9 cellular contexts compared by ENCODE assay signal in the genomic region with DNA sequence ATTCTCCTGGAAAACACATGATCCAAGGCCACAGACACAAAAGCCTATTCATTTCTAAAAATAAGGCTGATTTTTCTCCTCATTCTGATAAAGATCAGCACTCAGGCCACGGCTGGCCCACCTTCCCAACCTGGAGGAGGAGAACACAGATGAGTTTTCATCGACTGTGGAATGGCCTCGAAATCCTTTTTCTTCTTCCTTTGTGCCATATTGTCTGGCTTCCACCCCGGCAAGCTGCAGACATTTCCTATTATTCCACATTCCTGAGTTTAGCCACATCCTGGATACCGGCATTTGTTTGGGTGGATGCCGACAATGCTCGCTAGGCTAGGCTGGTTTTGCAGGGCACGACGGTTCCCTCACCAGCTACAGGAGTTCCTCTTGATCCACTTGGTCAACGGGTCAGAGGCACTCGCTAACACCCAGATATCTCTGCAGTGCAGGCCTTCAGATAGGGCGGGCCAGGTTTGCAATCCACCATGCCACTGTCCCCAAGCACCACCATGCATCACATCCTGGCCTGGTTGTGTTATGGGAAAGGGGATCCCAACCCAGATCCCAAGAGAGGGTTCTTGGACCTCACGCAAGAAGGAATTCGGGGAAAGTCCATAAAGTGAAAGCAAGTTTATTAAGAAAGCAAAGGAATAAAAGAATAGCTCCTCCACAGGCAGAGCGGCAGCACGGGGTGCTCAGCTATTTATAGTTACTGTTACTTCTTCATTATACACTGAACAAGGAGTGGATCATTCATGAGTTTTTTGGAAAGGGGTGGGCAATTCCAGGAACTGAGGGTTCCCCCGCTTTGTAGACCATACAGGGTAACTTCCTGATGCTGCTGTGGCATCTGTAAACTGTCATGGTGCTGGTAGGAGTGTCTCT. TPM values are rescaled to one million over a fixed set of nuclear protein-coding genes. Genes with fewer than 3 reads are reported as not detected.
DNase-seq lines count a peak whose midpoint lies in the region; ATAC-seq and TF ChIP-seq lines count a peak whose summit lies in the region.
"Had no signal": no experiment of that assay in that cellular context is flagged by ENCODE, and none has a peak within 500 bp of the region (broad histone marks: within the 10 kb centered on the region; RNA-seq: fewer than 3 reads in every experiment).

No MANE protein-coding gene starts in this region.

- ATAC-seq in WTC11: no peak
- no peak for ATAC-seq in gastroesophageal sphincter
- ATAC-seq in GM21423 (IDR thresholded peaks at IDR 0.05; ENCODE audit: unreplicated experiment): no peak
- no peak for ATAC-seq in HG02571 (IDR thresholded peaks at IDR 0.05; ENCODE audit: unreplicated experiment)

- intact Hi-C loops in spleen (cut with DNase I; ENCODE audit: low total_unique reads): no loop called here

- CTCF ChIA-PET in WTC11 (lab: Charles Lee): interaction anchor here (1.5 to 1.7 kb wide), 2 partner anchors 197 to 211 kb away, joined by 6 to 7 read pairs; no protein-coding TSS in a partner anchor

- H3K4me3 Mint-ChIP-seq in WTC11: no peak overlapping the region
- no peak overlapping the region for H3K4me3 Mint-ChIP-seq in activated naive CD8-positive, alpha-beta T cell treated with anti-CD3 and anti-CD28 coated beads for 36 hours

- no peak for TF ChIP-seq EP300 in gastroesophageal sphincter (IDR thresholded peaks at IDR 0.05)

- H3K27me3 ChIP-seq in gastroesophageal sphincter (no peaks in the 10 kb centered on the region), spleen (replicated peaks in 1 of 7) (no peaks in the 10 kb centered on the region)
- H3K27me3 ChIP-seq: colonic mucosa had no signal

- H3K4me1 ChIP-seq in gastroesophageal sphincter (peaks cover 0 to 13% (median 6%) of the 10 kb centered on the region in 3 donors), spleen (peaks cover 4 to 84% (median 42%) of the 10 kb centered on the region in 6 donors)

- no peak overlapping the region for H3K27ac Mint-ChIP-seq in WTC11
- H3K27ac Mint-ChIP-seq in activated naive CD8-positive, alpha-beta T cell treated with anti-CD3 and anti-CD28 coated beads for 36 hours: no peak overlapping the region

- no peaks in the 10 kb centered on the region for H3K9me3 Mint-ChIP-seq in WTC11
- no peaks in the 10 kb centered on the region for H3K9me3 Mint-ChIP-seq in activated naive CD8-positive, alpha-beta T cell treated with anti-CD3 and anti-CD28 coated beads for 36 hours

- H3K4me1 Mint-ChIP-seq in WTC11: peaks cover 15% of the 10 kb centered on the region
- peaks cover 19% of the 10 kb centered on the region for H3K4me1 Mint-ChIP-seq in activated naive CD8-positive, alpha-beta T cell treated with anti-CD3 and anti-CD28 coated beads for 36 hours

- H3K27me3 Mint-ChIP-seq in WTC11 (ENCODE audit: low read depth): peaks cover 29% of the 10 kb centered on the region
- no peaks in the 10 kb centered on the region for H3K27me3 Mint-ChIP-seq in activated naive CD8-positive, alpha-beta T cell treated with anti-CD3 and anti-CD28 coated beads for 36 hours

- H3K36me3 ChIP-seq in gastroesophageal sphincter (no peaks in the 10 kb centered on the region), spleen (no peaks in the 10 kb centered on the region)
- H3K36me3 ChIP-seq: colonic mucosa had no signal

- POLR2A ChIA-PET in WTC11 (lab: Charles Lee): no interaction called here

- no peaks in the 10 kb centered on the region for H3K36me3 Mint-ChIP-seq in WTC11
- H3K36me3 Mint-ChIP-seq in activated naive CD8-positive, alpha-beta T cell treated with anti-CD3 and anti-CD28 coated beads for 36 hours: no peaks in the 10 kb centered on the region

- H3K4me3 ChIP-seq in gastroesophageal sphincter: no peak overlapping the region
- H3K4me3 ChIP-seq in spleen: no peak overlapping the region
- H3K4me3 ChIP-seq: colonic mucosa had no signal

- WGBS in gastroesophageal sphincter (ENCODE audit: low coverage in 1 of 2), 2 donors: 64 to 65% methylated on average over 6 to 10 of the region's 17 CpGs
- 51 to 65% (median 60%) methylated on average over 17 of the region's 17 CpGs for WGBS in spleen, 5 donors

- H3K9me3 ChIP-seq in gastroesophageal sphincter: no peaks in the 10 kb centered on the region
- H3K9me3 ChIP-seq in spleen: no peaks in the 10 kb centered on the region
- H3K9me3 ChIP-seq: colonic mucosa had no signal

- TF ChIP-seq CTCF in WTC11 (IDR thresholded peaks at IDR 0.05) (no peak), gastroesophageal sphincter (IDR thresholded peaks at IDR 0.05) (no peak), spleen (IDR thresholded peaks at IDR 0.05 in 8 of 11, conservative IDR thresholded peaks at IDR 0.05 in 3 of 11) (no peak)

- no peak for TF ChIP-seq POLR2A in gastroesophageal sphincter (IDR thresholded peaks at IDR 0.05)
- TF ChIP-seq POLR2A in spleen (IDR thresholded peaks at IDR 0.05): no peak

- H3K27ac ChIP-seq in gastroesophageal sphincter: peak overlapping the region in 3 of 4 donors; percentile 19 to 45 (median 20)
- H3K27ac ChIP-seq in spleen: peak overlapping the region in 6 of 8 donors; percentile 7 to 58 (median 44)
- H3K27ac ChIP-seq: colonic mucosa had no signal

- DNase-seq in HPDE6-E6E7 (ENCODE audit: extremely low spot score): peak; percentile 93
- DNase-seq in WTC11 (ENCODE audit: low spot score): peak; percentile 10
- DNase-seq in spleen: no peak
- no peak for DNase-seq in NCI-H1417 treated with DMSO at 0.1 percent for 48 hours (lab: John Stamatoyannopoulos, UW)
- no peak for DNase-seq in activated naive CD8-positive, alpha-beta T cell treated with anti-CD3 and anti-CD28 coated beads for 36 hours

TF ChIP-seq in WTC11, 78 proteins besides CTCF, POLR2A, EP300 and RAD21 (continues in another document):
- TF ChIP-seq SOX15 (CRISPR knock-in tag; IDR thresholded peaks at IDR 0.05) (no peak), ZNF317 (CRISPR knock-in tag; IDR thresholded peaks at IDR 0.05; ENCODE audit: borderline replicate concordance, low read depth) (no peak), IRF2 (CRISPR knock-in tag; IDR thresholded peaks at IDR 0.05; ENCODE audit: borderline replicate concordance, low read depth) (no peak), TEAD1 (CRISPR knock-in tag; IDR thresholded peaks at IDR 0.05) (no peak), ZNF396 (CRISPR knock-in tag; IDR thresholded peaks at IDR 0.05; ENCODE audit: borderline replicate concordance) (no peak), GTF2I (CRISPR knock-in tag; conservative IDR thresholded peaks at IDR 0.05) (no peak), FOXJ3 (CRISPR knock-in tag; IDR thresholded peaks at IDR 0.05; ENCODE audit: borderline replicate concordance) (no peak)
- TF ChIP-seq, protein P1, sequence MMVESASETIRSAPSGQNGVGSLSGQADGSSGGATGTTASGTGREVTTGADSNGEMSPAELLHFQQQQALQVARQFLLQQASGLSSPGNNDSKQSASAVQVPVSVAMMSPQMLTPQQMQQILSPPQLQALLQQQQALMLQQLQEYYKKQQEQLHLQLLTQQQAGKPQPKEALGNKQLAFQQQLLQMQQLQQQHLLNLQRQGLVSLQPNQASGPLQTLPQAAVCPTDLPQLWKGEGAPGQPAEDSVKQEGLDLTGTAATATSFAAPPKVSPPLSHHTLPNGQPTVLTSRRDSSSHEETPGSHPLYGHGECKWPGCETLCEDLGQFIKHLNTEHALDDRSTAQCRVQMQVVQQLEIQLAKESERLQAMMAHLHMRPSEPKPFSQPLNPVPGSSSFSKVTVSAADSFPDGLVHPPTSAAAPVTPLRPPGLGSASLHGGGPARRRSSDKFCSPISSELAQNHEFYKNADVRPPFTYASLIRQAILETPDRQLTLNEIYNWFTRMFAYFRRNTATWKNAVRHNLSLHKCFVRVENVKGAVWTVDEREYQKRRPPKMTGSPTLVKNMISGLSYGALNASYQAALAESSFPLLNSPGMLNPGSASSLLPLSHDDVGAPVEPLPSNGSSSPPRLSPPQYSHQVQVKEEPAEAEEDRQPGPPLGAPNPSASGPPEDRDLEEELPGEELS (CRISPR knock-in tag; IDR thresholded peaks at IDR 0.05): no peak

RNA-seq across cellular contexts. Expression of a gene that starts 4.2 kb away (rescaled TPM):
- 26.3 to 36.2 TPM (median 32.4 TPM) in 3 replicates for total RNA-seq in WTC11 (2021)
- total RNA-seq in gastroesophageal sphincter: 100 to 1,000 TPM; 167 to 222 (median 176) TPM
- 100 to 1,000 TPM; 198 to 286 (median 238) TPM for total RNA-seq in spleen
- 100 to 1,000 TPM; 202 to 276 (median 223) TPM for polyA plus RNA-seq in spleen
- 10 to 100 TPM; 24.6 to 25.4 TPM for total RNA-seq in activated naive CD8-positive, alpha-beta T cell treated with anti-CD3 and anti-CD28 coated beads for 36 hours

RNA-seq across cellular contexts. Expression of a gene that starts 8.0 kb away (rescaled TPM):
- total RNA-seq in WTC11 (2021): not detected in 3 replicates
- total RNA-seq in gastroesophageal sphincter: under 1 TPM in 1 of 4 donors, not detected in 3; 0.15 TPM
- 10 to 100 TPM; 15.1 to 34.3 (median 26.6) TPM for total RNA-seq in spleen
- polyA plus RNA-seq in spleen: 1 to 10 TPM in 1 of 3 donors, under 1 TPM in 2; 0.63 to 1.6 (median 0.93) TPM
- not detected for total RNA-seq in activated naive CD8-positive, alpha-beta T cell treated with anti-CD3 and anti-CD28 coated beads for 36 hours
- total RNA-seq: colonic mucosa had no signal

RNA-seq across cellular contexts. Expression of a gene that starts 20.9 kb away (rescaled TPM):
- total RNA-seq in WTC11 (2021) (41.1 to 44.8 TPM (median 43.0 TPM) in 3 replicates), gastroesophageal sphincter (10 to 100 TPM; 23.1 to 40.6 (median 35.4) TPM), spleen (10 to 100 TPM; 24.2 to 67.9 (median 63.4) TPM)
- 10 to 100 TPM; 59.8 to 71.1 (median 69.1) TPM for polyA plus RNA-seq in spleen
- total RNA-seq in activated naive CD8-positive, alpha-beta T cell treated with anti-CD3 and anti-CD28 coated beads for 36 hours: 10 to 100 TPM; 83.0 to 84.4 TPM

RNA-seq across cellular contexts. Expression of a gene that starts 30.2 kb away (rescaled TPM):
- total RNA-seq in WTC11 (2021) (53.0 to 66.9 TPM (median 57.6 TPM) in 3 replicates), gastroesophageal sphincter (10 to 100 TPM; 26.5 to 48.6 (median 36.1) TPM), spleen (10 to 100 TPM; 56.1 to 78.3 (median 61.1) TPM)
- polyA plus RNA-seq in spleen: 10 to 100 TPM; 38.4 to 58.3 (median 56.9) TPM
- 10 to 100 TPM; 84.1 to 91.2 TPM for total RNA-seq in activated naive CD8-positive, alpha-beta T cell treated with anti-CD3 and anti-CD28 coated beads for 36 hours

RNA-seq across cellular contexts. Expression of a gene that starts 31.4 kb away (rescaled TPM):
- 46.9 to 48.7 TPM (median 47.0 TPM) in 3 replicates for total RNA-seq in WTC11 (2021)
- total RNA-seq in gastroesophageal sphincter: 10 to 100 TPM; 35.1 to 60.8 (median 40.0) TPM
- 10 to 100 TPM; 39.3 to 46.8 (median 41.3) TPM for total RNA-seq in spleen
- polyA plus RNA-seq in spleen: 10 to 100 TPM; 20.6 to 26.8 (median 25.3) TPM
- total RNA-seq in activated naive CD8-positive, alpha-beta T cell treated with anti-CD3 and anti-CD28 coated beads for 36 hours: 100 to 1,000 TPM; 131 to 143 TPM

Comparison
In these comparisons a context has a peak if more than half of its experiments do, and no peak if none do; other contexts are left out.
1. DNase-seq: peak in HPDE6-E6E7 (single experiment) and WTC11 (single experiment); none in spleen (single experiment), NCI-H1417 treated with DMSO at 0.1 percent for 48 hours (single experiment) and activated naive CD8-positive, alpha-beta T cell treated with anti-CD3 and anti-CD28 coated beads for 36 hours (single experiment).
2. RNA of a gene that starts 8.0 kb away (total RNA-seq): 15.1 to 34.3 TPM in spleen; not detected in activated naive CD8-positive, alpha-beta T cell treated with anti-CD3 and anti-CD28 coated beads for 36 hours, not detected in WTC11 and 0.15 TPM in gastroesophageal sphincter; every median in the first group is over 10 times any median in the second.